Comparison of ENCODE assay signal across 8 cellular contexts in genomic region chr6:106509420-106510089, GRCh38.
DNase-seq lines count a peak whose midpoint lies in the region; TF ChIP-seq lines count a peak whose summit lies in the region.

No MANE protein-coding gene starts in this region.

- H2AFZ ChIP-seq in OCI-LY3 (ENCODE audit: low read depth, low read length): peak overlapping the region; percentile 81

- H3K4me3 ChIP-seq in OCI-LY3 (ENCODE audit: low read length) (peak overlapping the region; percentile 98), rectal smooth muscle tissue (ENCODE audit: low read length) (peak overlapping the region; percentile 94)

- TF ChIP-seq CTCF in GM12872 (IDR thresholded peaks at IDR 0.05; ENCODE audit: insufficient read depth, low read depth, low read length): peak; percentile 38; the same call in 1 of the 3 replicates
- 0 out of 2 replicates have a peak, but pooled peaks have one; percentile 15 for TF ChIP-seq CTCF in OCI-LY3 (IDR thresholded peaks at IDR 0.05; ENCODE audit: low read depth, low read length)

- H3K36me3 ChIP-seq in OCI-LY3 (replicated peaks; ENCODE audit: low read depth, low read length): no peaks in the 10 kb centered on the region
- no peaks in the 10 kb centered on the region for H3K36me3 ChIP-seq in rectal smooth muscle tissue (ENCODE audit: control insufficient read depth, insufficient read depth, low read length)

- peaks cover 19% of the 10 kb centered on the region; the same call in 1 of the 2 replicates for H3K4me1 ChIP-seq in OCI-LY3 (ENCODE audit: low read length)
- peaks cover 3% of the 10 kb centered on the region for H3K4me1 ChIP-seq in rectal smooth muscle tissue (ENCODE audit: control insufficient read depth, insufficient read depth, low read length)

- H3K9ac ChIP-seq in OCI-LY3 (ENCODE audit: low read length) (peak overlapping the region; percentile 98), rectal smooth muscle tissue (ENCODE audit: low read length) (no peak overlapping the region)

- DNase-seq in epithelial cell of prostate (ENCODE audit: low read depth, low spot score) (no peak), inferior parietal cortex (ENCODE audit: extremely low spot score) (no peak), foreskin melanocyte (no peak)
- DNase-seq in stimulated activated CD4-positive, alpha-beta T cell treated with anti-CD3 and anti-CD28 coated beads, Interleukin-4, amount 100 ng/mL, for 1 hour: no peak
- DNase-seq in central memory CD4-positive, alpha-beta T cell: no peak

- no peaks in the 10 kb centered on the region for H3K9me3 ChIP-seq in OCI-LY3 (ENCODE audit: insufficient read depth, low read length)

- no peaks in the 10 kb centered on the region for H4K20me1 ChIP-seq in OCI-LY3 (ENCODE audit: insufficient read depth, low read length)

- H3K79me2 ChIP-seq in OCI-LY3 (ENCODE audit: low read length): peaks cover 39% of the 10 kb centered on the region

- H3K27ac ChIP-seq in OCI-LY3 (ENCODE audit: low read length): peak overlapping the region; percentile 98
- H3K27ac ChIP-seq in epithelial cell of prostate: peak overlapping the region; percentile 75
- H3K27ac ChIP-seq in rectal smooth muscle tissue (ENCODE audit: low read depth, low read length): no peak overlapping the region

- peak overlapping the region; percentile 93 for H3K4me2 ChIP-seq in OCI-LY3 (ENCODE audit: low read length)

- H3K27me3 ChIP-seq in OCI-LY3 (ENCODE audit: low read depth, low read length) (no peaks in the 10 kb centered on the region), rectal smooth muscle tissue (ENCODE audit: control insufficient read depth, insufficient read depth, low read length) (peaks cover 2% of the 10 kb centered on the region)
